In genomic region chr12:13046914-13047472, GRCh38 we compare ENCODE assay signal across 19 cellular contexts. TPM values are rescaled to one million over a fixed set of nuclear protein-coding genes. Genes with fewer than 3 reads are reported as not detected.
A peak's percentile ranks its signal among the peaks of the same experiment; 100 is the strongest.
DNase-seq lines count a peak whose midpoint lies in the region; ATAC-seq, FAIRE-seq and TF ChIP-seq lines count a peak whose summit lies in the region.
"Had no signal": no experiment of that assay in that cellular context is flagged by ENCODE, and none has a peak within 500 bp of the region (broad histone marks: within the 10 kb centered on the region; RNA-seq: fewer than 3 reads in every experiment).

No MANE protein-coding gene starts in this region.

- H3K4me1 Mint-ChIP-seq in activated naive CD8-positive, alpha-beta T cell treated with anti-CD3 and anti-CD28 coated beads, Interleukin-2, amount 50 U/mL, for 24 hours: peaks cover 18% of the 10 kb centered on the region
- H3K4me1 Mint-ChIP-seq in activated naive CD8-positive, alpha-beta T cell treated with anti-CD3 and anti-CD28 coated beads for 36 hours: peaks cover 17% of the 10 kb centered on the region
- H3K4me1 Mint-ChIP-seq in type B pancreatic cell (ENCODE audit: unreplicated experiment): no peaks in the 10 kb centered on the region

- H3K27me3 Mint-ChIP-seq in activated naive CD8-positive, alpha-beta T cell treated with anti-CD3 and anti-CD28 coated beads, Interleukin-2, amount 50 U/mL, for 24 hours: peaks cover 2% of the 10 kb centered on the region
- peaks cover 9% of the 10 kb centered on the region for H3K27me3 Mint-ChIP-seq in activated naive CD8-positive, alpha-beta T cell treated with anti-CD3 and anti-CD28 coated beads for 36 hours
- peaks cover 3% of the 10 kb centered on the region for H3K27me3 Mint-ChIP-seq in type B pancreatic cell

- H3K36me3 Mint-ChIP-seq in activated naive CD8-positive, alpha-beta T cell treated with anti-CD3 and anti-CD28 coated beads, Interleukin-2, amount 50 U/mL, for 24 hours (ENCODE audit: low read depth): no peaks in the 10 kb centered on the region
- peaks cover 5% of the 10 kb centered on the region for H3K36me3 Mint-ChIP-seq in activated naive CD8-positive, alpha-beta T cell treated with anti-CD3 and anti-CD28 coated beads for 36 hours
- H3K36me3 Mint-ChIP-seq in type B pancreatic cell: peaks cover 20% of the 10 kb centered on the region

- ATAC-seq in activated naive CD8-positive, alpha-beta T cell treated with anti-CD3 and anti-CD28 coated beads, Interleukin-2, amount 50 U/mL, for 24 hours: peak; percentile 41
- peak; percentile 52 for ATAC-seq in HG02642 (IDR thresholded peaks at IDR 0.05; ENCODE audit: poor library complexity, unreplicated experiment)
- no peak for ATAC-seq in gastroesophageal sphincter
- ATAC-seq: foreskin keratinocyte had no signal

- 89 to 100% methylated on average over 1 of the region's 1 CpG for WGBS in gastroesophageal sphincter (ENCODE audit: low coverage in 1 of 2), 2 donors

- H3K4me1 ChIP-seq in gastroesophageal sphincter: peaks cover 0 to 42% (median 3%) of the 10 kb centered on the region in 3 donors
- H3K4me1 ChIP-seq: foreskin keratinocyte, SJCRH30 had no signal

- H3K4me3 Mint-ChIP-seq in activated naive CD8-positive, alpha-beta T cell treated with anti-CD3 and anti-CD28 coated beads, Interleukin-2, amount 50 U/mL, for 24 hours: no peak overlapping the region
- no peak overlapping the region for H3K4me3 Mint-ChIP-seq in activated naive CD8-positive, alpha-beta T cell treated with anti-CD3 and anti-CD28 coated beads for 36 hours
- peak overlapping the region; percentile 8 for H3K4me3 Mint-ChIP-seq in type B pancreatic cell

- no peak for TF ChIP-seq EP300 in gastroesophageal sphincter (IDR thresholded peaks at IDR 0.05)

- H3K27ac Mint-ChIP-seq in activated naive CD8-positive, alpha-beta T cell treated with anti-CD3 and anti-CD28 coated beads, Interleukin-2, amount 50 U/mL, for 24 hours: no peak overlapping the region
- no peak overlapping the region for H3K27ac Mint-ChIP-seq in activated naive CD8-positive, alpha-beta T cell treated with anti-CD3 and anti-CD28 coated beads for 36 hours
- H3K27ac Mint-ChIP-seq in type B pancreatic cell: no peak overlapping the region

- FAIRE-seq in H54 (lab: Jason Lieb, UNC) (no peak), GM12891 (lab: Jason Lieb, UNC) (no peak)

- no peaks in the 10 kb centered on the region for H3K36me3 ChIP-seq in gastroesophageal sphincter
- H3K36me3 ChIP-seq: SJCRH30 had no signal

- no peak for DNase-seq in activated naive CD8-positive, alpha-beta T cell treated with anti-CD3 and anti-CD28 coated beads, Interleukin-2, amount 50 U/mL, for 24 hours
- no peak for DNase-seq in activated naive CD8-positive, alpha-beta T cell treated with anti-CD3 and anti-CD28 coated beads for 36 hours
- DNase-seq in NCI-H69 (lab: John Stamatoyannopoulos, UW) (peak; percentile 9), type B pancreatic cell (ENCODE audit: extremely low spot score, unreplicated experiment) (no peak), H54 (ENCODE audit: insufficient read length, low spot score) (no peak), GM12891 (ENCODE audit: insufficient read length, low spot score) (no peak)
- DNase-seq: activated CD4-positive, alpha-beta T cell treated with anti-CD3 and anti-CD28 coated beads, Interleukin-2, amount 50 U/mL, for 1 hour; amygdala; foreskin keratinocyte; H7; Kasumi-1; NCI-H146; retina; SJCRH30 had no signal

- TF ChIP-seq POLR2A in gastroesophageal sphincter (IDR thresholded peaks at IDR 0.05) (no peak), H54 (IDR thresholded peaks at IDR 0.05; ENCODE audit: low read depth, low read length) (no peak), GM12891 (IDR thresholded peaks at IDR 0.05; ENCODE audit: low read depth, low read length) (no peak)

- H3K9me3 ChIP-seq in gastroesophageal sphincter: no peaks in the 10 kb centered on the region
- H3K9me3 ChIP-seq: SJCRH30 had no signal

- H3K27ac ChIP-seq in gastroesophageal sphincter: no peak overlapping the region
- H3K27ac ChIP-seq: foreskin keratinocyte, SJCRH30 had no signal

- no peak overlapping the region for H3K4me3 ChIP-seq in gastroesophageal sphincter
- H3K4me3 ChIP-seq: lung, SJCRH30 had no signal

- no peaks in the 10 kb centered on the region for H3K9me3 Mint-ChIP-seq in activated naive CD8-positive, alpha-beta T cell treated with anti-CD3 and anti-CD28 coated beads, Interleukin-2, amount 50 U/mL, for 24 hours
- H3K9me3 Mint-ChIP-seq in activated naive CD8-positive, alpha-beta T cell treated with anti-CD3 and anti-CD28 coated beads for 36 hours: no peaks in the 10 kb centered on the region
- no peaks in the 10 kb centered on the region for H3K9me3 Mint-ChIP-seq in type B pancreatic cell

- no peak for TF ChIP-seq CTCF in type B pancreatic cell (conservative IDR thresholded peaks at IDR 0.05)
- no peak for TF ChIP-seq CTCF in gastroesophageal sphincter (IDR thresholded peaks at IDR 0.05)

- no peaks in the 10 kb centered on the region for H3K27me3 ChIP-seq in gastroesophageal sphincter
- H3K27me3 ChIP-seq: foreskin keratinocyte had no signal

TF ChIP-seq in GM12891, 5 proteins besides CTCF, POLR2A, EP300 and RAD21:
- TF ChIP-seq TAF1 (IDR thresholded peaks at IDR 0.05; ENCODE audit: low read depth, low read length) (no peak), SPI1 (IDR thresholded peaks at IDR 0.05; ENCODE audit: low read depth, low read length) (no peak), POU2F2 (IDR thresholded peaks at IDR 0.05; ENCODE audit: low read depth, low read length) (no peak), POLR2AphosphoS5 (IDR thresholded peaks at IDR 0.05; ENCODE audit: low read depth, low read length) (no peak), PAX5 (IDR thresholded peaks at IDR 0.05; ENCODE audit: insufficient read depth, low read length, severe bottlenecking) (no peak)

RNA-seq across cellular contexts. Expression of gene FAM234B, which starts 2.8 kb away (rescaled TPM):
- total RNA-seq in activated naive CD8-positive, alpha-beta T cell treated with anti-CD3 and anti-CD28 coated beads for 36 hours: 1 to 10 TPM; 6.9 to 8.4 TPM
- total RNA-seq in type B pancreatic cell (ENCODE audit: low replicate concordance): 11.9 and 20.5 TPM in 2 replicates
- 1 to 10 TPM; 4.7 to 6.5 (median 5.5) TPM for total RNA-seq in gastroesophageal sphincter
- polyA plus RNA-seq in GM12891 (2012; ENCODE audit: low read depth, missing spikeins): 0.21 TPM

RNA-seq across cellular contexts. Expression of gene HEBP1, which starts 46.9 kb away (rescaled TPM):
- 10 to 100 TPM; 21.0 to 21.2 TPM for total RNA-seq in activated naive CD8-positive, alpha-beta T cell treated with anti-CD3 and anti-CD28 coated beads for 36 hours
- total RNA-seq in type B pancreatic cell (ENCODE audit: low replicate concordance) (66.4 and 146 TPM in 2 replicates), gastroesophageal sphincter (10 to 100 TPM; 33.8 to 47.5 (median 41.9) TPM)
- polyA plus RNA-seq in GM12891 (2012; ENCODE audit: low read depth, missing spikeins): not detected

RNA-seq across cellular contexts. Expression of gene GSG1, which starts 56.5 kb away (rescaled TPM):
- not detected for total RNA-seq in activated naive CD8-positive, alpha-beta T cell treated with anti-CD3 and anti-CD28 coated beads for 36 hours
- total RNA-seq in type B pancreatic cell (ENCODE audit: low replicate concordance) (0.36 and 2.0 TPM in 2 replicates), gastroesophageal sphincter (not detected)
- not detected for polyA plus RNA-seq in GM12891 (2012; ENCODE audit: low read depth, missing spikeins)
- total RNA-seq: foreskin keratinocyte; lung; subcutaneous adipose tissue; T-helper 2 cell treated with Interferon-gamma antibody and Interleukin-4, amounts not matched to agents 100 ng/mL and 5 ng/mL, for 36 hours had no signal
- polyA plus RNA-seq: lung had no signal
